In the genomic region with DNA sequence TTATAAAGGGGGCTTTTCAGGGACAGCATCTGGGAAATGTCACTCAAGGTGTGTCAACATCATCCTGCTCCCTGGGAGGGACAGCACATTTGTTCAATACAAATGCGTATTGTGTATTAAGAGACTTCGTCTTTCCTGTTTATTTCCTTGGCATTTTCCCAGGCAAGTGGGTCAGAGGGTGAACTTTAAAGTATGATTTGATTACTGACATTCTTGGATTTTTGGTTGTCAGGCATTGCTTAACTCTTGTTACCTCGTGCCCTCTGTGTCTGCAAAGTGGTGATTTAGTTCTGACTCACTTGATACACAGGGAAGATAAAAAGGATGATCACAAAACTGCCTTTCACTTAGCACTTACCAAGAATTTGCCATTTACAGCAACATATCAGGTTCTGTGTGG, we compare ENCODE assay signal across 19 cellular contexts.
A peak's percentile ranks its signal among the peaks of the same experiment; 100 is the strongest.
DNase-seq lines count a peak whose midpoint lies in the region; ATAC-seq and TF ChIP-seq lines count a peak whose summit lies in the region.
"Had no signal": no experiment of that assay in that cellular context is flagged by ENCODE, and none has a peak within 500 bp of the region (broad histone marks: within the 10 kb centered on the region; RNA-seq: fewer than 3 reads in every experiment).

No MANE protein-coding gene starts in this region.

- H3K9me3 ChIP-seq in lower lobe of right lung (no peaks in the 10 kb centered on the region), heart right ventricle (peaks cover 0 to 2% (median 0%) of the 10 kb centered on the region in 11 donors)
- H3K9me3 ChIP-seq: BE2C had no signal

- H3K27ac ChIP-seq in lower lobe of right lung: no peak overlapping the region
- H3K27ac ChIP-seq in heart right ventricle: no peak overlapping the region
- H3K27ac ChIP-seq: KMS-11, VCaP had no signal

- no peaks in the 10 kb centered on the region for H3K4me1 ChIP-seq in lower lobe of right lung
- no peaks in the 10 kb centered on the region for H3K4me1 ChIP-seq in heart right ventricle
- H3K4me1 ChIP-seq: BE2C had no signal

- 44 to 47% methylated on average over 3 of the region's 3 CpGs for WGBS in heart right ventricle, 2 donors

- H3K27me3 ChIP-seq in lower lobe of right lung (ENCODE audit: low read depth) (no peaks in the 10 kb centered on the region), heart right ventricle (no peaks in the 10 kb centered on the region)
- H3K27me3 ChIP-seq: BE2C had no signal

- intact Hi-C loops in lower lobe of right lung (cut with DNase I) (no loop called here), heart right ventricle (cut with DNase I) (no loop called here)

- H3K4me3 ChIP-seq in choroid plexus epithelial cell (ENCODE audit: low read depth, low read length) (no peak overlapping the region), lower lobe of right lung (no peak overlapping the region), heart right ventricle (no peak overlapping the region)

- TF ChIP-seq CTCF in choroid plexus epithelial cell (conservative IDR thresholded peaks at IDR 0.05; ENCODE audit: low read depth, low read length): no peak
- no peak for TF ChIP-seq CTCF in lower lobe of right lung (IDR thresholded peaks at IDR 0.05)
- TF ChIP-seq CTCF in heart right ventricle (IDR thresholded peaks at IDR 0.05): no peak

- DNase-seq in COLO829 (ENCODE audit: low spot score): peak; percentile 81
- peak; percentile 48 for DNase-seq in LHCN-M2 (ENCODE audit: low read depth)
- DNase-seq in choroid plexus epithelial cell (ENCODE audit: low read depth): peak; percentile 63
- peak; percentile 20 for DNase-seq in non-pigmented ciliary epithelial cell (ENCODE audit: low read depth)
- no peak for DNase-seq in lower lobe of right lung
- DNase-seq in heart right ventricle: no peak
- DNase-seq in NOMO-1 treated with DMSO at 0.1 percent for 48 hours (lab: John Stamatoyannopoulos, UW; ENCODE audit: unreplicated experiment): no peak
- DNase-seq: amygdala; BE2C; DMS53; erythroblast; H9; naive thymus-derived CD4-positive, alpha-beta T cell; NCI-H1436; NCI-H524 treated with DMSO at 0.1 percent for 48 hours had no signal

- ATAC-seq in lower lobe of right lung (no peak), heart right ventricle (no peak), HG03442 (IDR thresholded peaks at IDR 0.05; ENCODE audit: unreplicated experiment) (no peak)
- ATAC-seq: naive thymus-derived CD4-positive, alpha-beta T cell; Panc1 had no signal

- H3K36me3 ChIP-seq in lower lobe of right lung: no peaks in the 10 kb centered on the region
- H3K36me3 ChIP-seq in heart right ventricle: no peaks in the 10 kb centered on the region
- H3K36me3 ChIP-seq: BE2C had no signal

Comparison
In these comparisons a context has a peak if more than half of its experiments do, and no peak if none do; other contexts are left out.
1. DNase-seq: peak in COLO829 (single experiment), LHCN-M2 (single experiment), choroid plexus epithelial cell (single experiment) and non-pigmented ciliary epithelial cell (single experiment); none in lower lobe of right lung (single experiment), heart right ventricle (0 of 2) and NOMO-1 treated with DMSO at 0.1 percent for 48 hours (single experiment).